2 cellular contexts compared by ENCODE assay signal in the genomic region with DNA sequence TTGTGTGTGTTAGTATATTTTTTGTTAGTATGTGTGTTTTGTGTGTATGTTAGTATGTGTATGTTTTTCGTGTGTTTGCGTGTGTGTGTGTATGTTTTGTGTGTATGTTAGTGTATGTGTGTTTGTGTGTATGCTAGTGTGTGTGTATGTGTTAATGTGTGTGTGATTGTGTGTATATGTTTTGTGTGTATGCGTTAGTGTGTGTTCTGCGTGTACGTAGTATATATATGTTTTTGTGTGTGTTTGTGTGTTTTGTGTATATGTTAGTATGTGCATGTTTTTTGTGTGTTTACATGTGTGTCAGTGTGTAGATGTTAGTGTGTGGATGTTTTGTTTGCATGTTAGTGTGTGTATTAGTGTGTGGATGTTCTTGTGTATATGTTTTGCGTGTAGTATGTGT.
TF ChIP-seq lines count a peak whose summit lies in the region.

No MANE protein-coding gene starts in this region.

TF ChIP-seq in HepG2, 621 proteins besides CTCF, POLR2A, EP300 and RAD21:
- 0 out of 2 replicates have a peak, but pooled peaks have one; percentile 8 for TF ChIP-seq NBN (conservative IDR thresholded peaks at IDR 0.05)
- TF ChIP-seq, protein P1, sequence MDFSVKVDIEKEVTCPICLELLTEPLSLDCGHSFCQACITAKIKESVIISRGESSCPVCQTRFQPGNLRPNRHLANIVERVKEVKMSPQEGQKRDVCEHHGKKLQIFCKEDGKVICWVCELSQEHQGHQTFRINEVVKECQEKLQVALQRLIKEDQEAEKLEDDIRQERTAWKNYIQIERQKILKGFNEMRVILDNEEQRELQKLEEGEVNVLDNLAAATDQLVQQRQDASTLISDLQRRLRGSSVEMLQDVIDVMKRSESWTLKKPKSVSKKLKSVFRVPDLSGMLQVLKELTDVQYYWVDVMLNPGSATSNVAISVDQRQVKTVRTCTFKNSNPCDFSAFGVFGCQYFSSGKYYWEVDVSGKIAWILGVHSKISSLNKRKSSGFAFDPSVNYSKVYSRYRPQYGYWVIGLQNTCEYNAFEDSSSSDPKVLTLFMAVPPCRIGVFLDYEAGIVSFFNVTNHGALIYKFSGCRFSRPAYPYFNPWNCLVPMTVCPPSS (IDR thresholded peaks at IDR 0.05): peak; percentile 78; the same call in 1 of the 2 replicates
- no peak for TF ChIP-seq GLI4 (CRISPR knock-in tag; IDR thresholded peaks at IDR 0.05; ENCODE audit: borderline replicate concordance)
- 0 out of 2 replicates have a peak, but pooled peaks have one; percentile 27 for TF ChIP-seq ARNT (IDR thresholded peaks at IDR 0.05)
- TF ChIP-seq ZNF644 (CRISPR knock-in tag; IDR thresholded peaks at IDR 0.05; ENCODE audit: low read depth): no peak
- TF ChIP-seq PLRG1 (conservative IDR thresholded peaks at IDR 0.05): 0 out of 2 replicates have a peak, but pooled peaks have one; percentile 7
- TF ChIP-seq ZNF747 (CRISPR knock-in tag; IDR thresholded peaks at IDR 0.05; ENCODE audit: borderline replicate concordance): no peak
- peak; percentile 29; the same call in 1 of the 2 replicates for TF ChIP-seq SP1 (IDR thresholded peaks at IDR 0.05)
- TF ChIP-seq SP1 (CRISPR knock-in tag; IDR thresholded peaks at IDR 0.05): no peak
- TF ChIP-seq, protein P2, sequence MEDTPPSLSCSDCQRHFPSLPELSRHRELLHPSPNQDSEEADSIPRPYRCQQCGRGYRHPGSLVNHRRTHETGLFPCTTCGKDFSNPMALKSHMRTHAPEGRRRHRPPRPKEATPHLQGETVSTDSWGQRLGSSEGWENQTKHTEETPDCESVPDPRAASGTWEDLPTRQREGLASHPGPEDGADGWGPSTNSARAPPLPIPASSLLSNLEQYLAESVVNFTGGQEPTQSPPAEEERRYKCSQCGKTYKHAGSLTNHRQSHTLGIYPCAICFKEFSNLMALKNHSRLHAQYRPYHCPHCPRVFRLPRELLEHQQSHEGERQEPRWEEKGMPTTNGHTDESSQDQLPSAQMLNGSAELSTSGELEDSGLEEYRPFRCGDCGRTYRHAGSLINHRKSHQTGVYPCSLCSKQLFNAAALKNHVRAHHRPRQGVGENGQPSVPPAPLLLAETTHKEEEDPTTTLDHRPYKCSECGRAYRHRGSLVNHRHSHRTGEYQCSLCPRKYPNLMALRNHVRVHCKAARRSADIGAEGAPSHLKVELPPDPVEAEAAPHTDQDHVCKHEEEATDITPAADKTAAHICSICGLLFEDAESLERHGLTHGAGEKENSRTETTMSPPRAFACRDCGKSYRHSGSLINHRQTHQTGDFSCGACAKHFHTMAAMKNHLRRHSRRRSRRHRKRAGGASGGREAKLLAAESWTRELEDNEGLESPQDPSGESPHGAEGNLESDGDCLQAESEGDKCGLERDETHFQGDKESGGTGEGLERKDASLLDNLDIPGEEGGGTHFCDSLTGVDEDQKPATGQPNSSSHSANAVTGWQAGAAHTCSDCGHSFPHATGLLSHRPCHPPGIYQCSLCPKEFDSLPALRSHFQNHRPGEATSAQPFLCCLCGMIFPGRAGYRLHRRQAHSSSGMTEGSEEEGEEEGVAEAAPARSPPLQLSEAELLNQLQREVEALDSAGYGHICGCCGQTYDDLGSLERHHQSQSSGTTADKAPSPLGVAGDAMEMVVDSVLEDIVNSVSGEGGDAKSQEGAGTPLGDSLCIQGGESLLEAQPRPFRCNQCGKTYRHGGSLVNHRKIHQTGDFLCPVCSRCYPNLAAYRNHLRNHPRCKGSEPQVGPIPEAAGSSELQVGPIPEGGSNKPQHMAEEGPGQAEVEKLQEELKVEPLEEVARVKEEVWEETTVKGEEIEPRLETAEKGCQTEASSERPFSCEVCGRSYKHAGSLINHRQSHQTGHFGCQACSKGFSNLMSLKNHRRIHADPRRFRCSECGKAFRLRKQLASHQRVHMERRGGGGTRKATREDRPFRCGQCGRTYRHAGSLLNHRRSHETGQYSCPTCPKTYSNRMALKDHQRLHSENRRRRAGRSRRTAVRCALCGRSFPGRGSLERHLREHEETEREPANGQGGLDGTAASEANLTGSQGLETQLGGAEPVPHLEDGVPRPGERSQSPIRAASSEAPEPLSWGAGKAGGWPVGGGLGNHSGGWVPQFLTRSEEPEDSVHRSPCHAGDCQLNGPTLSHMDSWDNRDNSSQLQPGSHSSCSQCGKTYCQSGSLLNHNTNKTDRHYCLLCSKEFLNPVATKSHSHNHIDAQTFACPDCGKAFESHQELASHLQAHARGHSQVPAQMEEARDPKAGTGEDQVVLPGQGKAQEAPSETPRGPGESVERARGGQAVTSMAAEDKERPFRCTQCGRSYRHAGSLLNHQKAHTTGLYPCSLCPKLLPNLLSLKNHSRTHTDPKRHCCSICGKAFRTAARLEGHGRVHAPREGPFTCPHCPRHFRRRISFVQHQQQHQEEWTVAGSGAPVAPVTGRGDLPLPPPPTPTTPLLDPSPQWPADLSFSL (CRISPR knock-in tag; IDR thresholded peaks at IDR 0.05): peak; percentile 60; the same call in 1 of the 2 replicates
TF ChIP-seq in HepG2: peak in this region for 6.

TF ChIP-seq in H1, 55 proteins besides CTCF, POLR2A, EP300 and RAD21:
- no peak for TF ChIP-seq BCL11A (IDR thresholded peaks at IDR 0.05; ENCODE audit: low read depth in 2 of 2, low read length in 2 of 2)
- TF ChIP-seq CBX5 (IDR thresholded peaks at IDR 0.05; ENCODE audit: low read depth, low read length): no peak
- TF ChIP-seq SIN3A (conservative IDR thresholded peaks at IDR 0.05 in 1 of 2, IDR thresholded peaks at IDR 0.05 in 1 of 2; ENCODE audit: low read depth in 1 of 2, low read length in 2 of 2): no peak
- TF ChIP-seq SAP30 (IDR thresholded peaks at IDR 0.05; ENCODE audit: insufficient read depth, insufficient replicate concordance, low read length): no peak
- TF ChIP-seq GTF2F1 (IDR thresholded peaks at IDR 0.05; ENCODE audit: borderline replicate concordance, low read depth, low read length): no peak
- no peak for TF ChIP-seq PHF8 (conservative IDR thresholded peaks at IDR 0.05; ENCODE audit: low read depth, low read length)
- TF ChIP-seq SP4 (IDR thresholded peaks at IDR 0.05; ENCODE audit: low read length): no peak
- no peak for TF ChIP-seq CTBP2 (IDR thresholded peaks at IDR 0.05; ENCODE audit: borderline replicate concordance, insufficient read depth, insufficient read length, low read length)
- no peak for TF ChIP-seq TBP (IDR thresholded peaks at IDR 0.05; ENCODE audit: low read depth, low read length)
- TF ChIP-seq TEAD4 (IDR thresholded peaks at IDR 0.05; ENCODE audit: low read depth, low read length): no peak
- TF ChIP-seq, protein P3, sequence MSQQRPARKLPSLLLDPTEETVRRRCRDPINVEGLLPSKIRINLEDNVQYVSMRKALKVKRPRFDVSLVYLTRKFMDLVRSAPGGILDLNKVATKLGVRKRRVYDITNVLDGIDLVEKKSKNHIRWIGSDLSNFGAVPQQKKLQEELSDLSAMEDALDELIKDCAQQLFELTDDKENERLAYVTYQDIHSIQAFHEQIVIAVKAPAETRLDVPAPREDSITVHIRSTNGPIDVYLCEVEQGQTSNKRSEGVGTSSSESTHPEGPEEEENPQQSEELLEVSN (IDR thresholded peaks at IDR 0.05): no peak
- TF ChIP-seq SP1 (IDR thresholded peaks at IDR 0.05; ENCODE audit: low read depth, low read length): no peak
- TF ChIP-seq, protein P4, sequence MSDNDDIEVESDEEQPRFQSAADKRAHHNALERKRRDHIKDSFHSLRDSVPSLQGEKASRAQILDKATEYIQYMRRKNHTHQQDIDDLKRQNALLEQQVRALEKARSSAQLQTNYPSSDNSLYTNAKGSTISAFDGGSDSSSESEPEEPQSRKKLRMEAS (IDR thresholded peaks at IDR 0.05): no peak
- TF ChIP-seq EGR1 (IDR thresholded peaks at IDR 0.05; ENCODE audit: borderline replicate concordance, low read depth, low read length): no peak
- no peak for TF ChIP-seq YY1 (IDR thresholded peaks at IDR 0.05; ENCODE audit: low read depth, low read length)
- TF ChIP-seq CBX8 (IDR thresholded peaks at IDR 0.05; ENCODE audit: borderline replicate concordance, low read depth, low read length): no peak
- TF ChIP-seq EZH2 (IDR thresholded peaks at IDR 0.05; ENCODE audit: low read depth, low read length, severe bottlenecking): no peak
- no peak for TF ChIP-seq CREB1 (IDR thresholded peaks at IDR 0.05)
